ENCODE assay signal across 1 cellular context in genomic region chr7:25179771-25180591, GRCh38.
A peak's percentile ranks its signal among the peaks of the same experiment; 100 is the strongest.
TF ChIP-seq lines count a peak whose summit lies in the region.

No MANE protein-coding gene starts in this region.

TF ChIP-seq in K562, 482 proteins besides CTCF, POLR2A, EP300 and RAD21 (continued from another document):
- TF ChIP-seq UBTF (IDR thresholded peaks at IDR 0.05; ENCODE audit: borderline replicate concordance in 1 of 2, low read depth in 2 of 2, low read length in 2 of 2) (peak in 1 of 2 experiments; percentile 42; a peak in 1 of 4 replicates), CXXC5 (CRISPR knock-in tag; IDR thresholded peaks at IDR 0.05) (peak; percentile 50), ZNF311 (CRISPR knock-in tag; IDR thresholded peaks at IDR 0.05) (no peak), COPS2 (conservative IDR thresholded peaks at IDR 0.05) (no peak), BRF1 (IDR thresholded peaks at IDR 0.05; ENCODE audit: borderline replicate concordance, extremely low read depth, insufficient read length) (no peak), SUPT5H (IDR thresholded peaks at IDR 0.05) (peak; percentile 64), CREM (IDR thresholded peaks at IDR 0.05; ENCODE audit: low read depth) (peak; percentile 34; the same call in 1 of the 2 replicates), GABPA (tag; conservative IDR thresholded peaks at IDR 0.05; ENCODE audit: low read depth) (peak; percentile 86), ZBTB34 (CRISPR knock-in tag; IDR thresholded peaks at IDR 0.05) (no peak), ZBTB11 (CRISPR knock-in tag; IDR thresholded peaks at IDR 0.05) (peak in 2 of 3 experiments; percentile 75 to 96; a peak in 4 of 6 replicates), CREBBP (IDR thresholded peaks at IDR 0.05; ENCODE audit: low read depth, low read length) (no peak), MBD2 (IDR thresholded peaks at IDR 0.05; ENCODE audit: borderline replicate concordance, low read depth) (peak; percentile 26; the same call in 1 of the 2 replicates), ZKSCAN3 (CRISPR knock-in tag; IDR thresholded peaks at IDR 0.05) (no peak), ELF1 (tag; IDR thresholded peaks at IDR 0.05) (peak; percentile 88), TAF1 (IDR thresholded peaks at IDR 0.05; ENCODE audit: control insufficient read depth, extremely low read depth, insufficient read depth, low read length, severe bottlenecking) (peak; percentile 69), ZBTB7A (IDR thresholded peaks at IDR 0.05; ENCODE audit: borderline replicate concordance, control insufficient read depth, low read depth, low read length) (peak; percentile 97), VEZF1 (CRISPR knock-in tag; IDR thresholded peaks at IDR 0.05) (peak; percentile 95), OTX1 (CRISPR knock-in tag; IDR thresholded peaks at IDR 0.05) (no peak), CBX1 (IDR thresholded peaks at IDR 0.05; ENCODE audit: low read depth) (0 out of 2 replicates have a peak, but pooled peaks have one; percentile 31), LCOR (CRISPR knock-in tag; IDR thresholded peaks at IDR 0.05) (0 out of 2 replicates have a peak, but pooled peaks have one; percentile 22), GTF3C2 (IDR thresholded peaks at IDR 0.05; ENCODE audit: borderline replicate concordance, extremely low read depth, insufficient read length) (no peak), HMBOX1 (IDR thresholded peaks at IDR 0.05) (no peak), PHF8 (IDR thresholded peaks at IDR 0.05; ENCODE audit: borderline replicate concordance, low read length) (peak; percentile 67; the same call in 1 of the 2 replicates), POLR2H (tag; IDR thresholded peaks at IDR 0.05; ENCODE audit: low read depth) (peak; percentile 38; the same call in 1 of the 2 replicates)
